ENCODE assay signal across 8 cellular contexts in the genomic region with DNA sequence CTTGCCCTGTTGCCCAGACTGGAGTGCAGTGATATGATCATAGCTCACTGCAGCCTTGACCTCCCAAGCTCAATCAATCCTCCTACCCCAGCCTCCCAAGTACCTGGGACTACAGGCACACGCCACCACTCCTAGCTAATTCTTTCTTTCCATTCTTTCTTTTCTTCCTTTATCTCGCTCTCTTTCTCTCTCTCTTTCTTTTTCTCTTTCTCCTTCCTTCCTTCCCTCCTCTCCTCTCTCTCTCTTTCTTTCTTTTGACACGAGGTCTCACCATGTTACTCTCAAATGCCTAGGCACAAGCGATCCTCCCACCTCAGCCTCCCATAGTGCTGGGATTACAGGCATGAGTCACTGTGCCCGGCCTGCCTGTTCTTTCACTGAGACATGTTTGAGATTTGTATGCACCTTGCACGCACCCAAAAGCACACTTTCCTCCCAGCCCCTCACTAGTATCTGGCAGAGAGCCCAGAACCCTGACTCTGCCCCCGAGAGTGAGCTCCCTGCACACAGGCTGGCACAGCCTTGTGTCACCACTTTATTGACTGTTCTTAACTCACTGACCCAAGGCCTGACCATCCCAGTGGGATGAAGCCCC. TPM values are rescaled to one million over a fixed set of nuclear protein-coding genes. Genes with fewer than 3 reads are reported as not detected.
DNase-seq lines count a peak whose midpoint lies in the region; ATAC-seq and TF ChIP-seq lines count a peak whose summit lies in the region.

No MANE protein-coding gene starts in this region.

- H3K4me3 ChIP-seq in Peyer's patch (no peak overlapping the region), esophagus squamous epithelium (no peak overlapping the region), endodermal cell (ENCODE audit: low read length) (no peak overlapping the region)

- H3K36me3 ChIP-seq in Peyer's patch (no peaks in the 10 kb centered on the region), esophagus squamous epithelium (no peaks in the 10 kb centered on the region), endodermal cell (ENCODE audit: control insufficient read depth, insufficient read depth, low read length) (no peaks in the 10 kb centered on the region)

- H3K27me3 ChIP-seq in Peyer's patch (no peaks in the 10 kb centered on the region), esophagus squamous epithelium (peaks cover 0 to 27% (median 0%) of the 10 kb centered on the region in 4 donors), endodermal cell (ENCODE audit: control insufficient read depth, insufficient read depth, low read length, poor library complexity, severe bottlenecking) (peaks cover 11% of the 10 kb centered on the region)

- H3K4me1 Mint-ChIP-seq in stimulated activated naive CD8-positive, alpha-beta T cell treated with anti-CD3 and anti-CD28 coated beads, Interleukin-15, amount 100 ng/mL, for 72 hours: peaks cover 92% of the 10 kb centered on the region
- H3K4me1 Mint-ChIP-seq in endodermal cell: peaks cover 1% of the 10 kb centered on the region

- H3K27me3 Mint-ChIP-seq in stimulated activated naive CD8-positive, alpha-beta T cell treated with anti-CD3 and anti-CD28 coated beads, Interleukin-15, amount 100 ng/mL, for 72 hours: no peaks in the 10 kb centered on the region
- H3K27me3 Mint-ChIP-seq in endodermal cell (ENCODE audit: insufficient read depth): peaks cover 38% of the 10 kb centered on the region

- intact Hi-C loops in esophagus squamous epithelium (cut with DNase I): no loop called here

- 34 to 41% methylated on average over 6 to 7 of the region's 7 CpGs for WGBS in esophagus squamous epithelium, 2 donors
- WGBS in endodermal cell (ENCODE audit: insufficient coverage in 1 of 2, insufficient read length in 1 of 2), 2 experiments: 82 to 94% methylated on average over 4 to 7 of the region's 7 CpGs

- H3K9ac ChIP-seq in endodermal cell (ENCODE audit: extremely low read depth, low read length, poor library complexity, severe bottlenecking): no peak overlapping the region

- no peaks in the 10 kb centered on the region for H3K36me3 Mint-ChIP-seq in endodermal cell (ENCODE audit: low read depth)

- peaks cover 0 to 17% (median 11%) of the 10 kb centered on the region in 4 donors for H3K4me1 ChIP-seq in Peyer's patch
- H3K4me1 ChIP-seq in esophagus squamous epithelium: peaks cover 4 to 24% (median 7%) of the 10 kb centered on the region in 3 donors
- no peaks in the 10 kb centered on the region for H3K4me1 ChIP-seq in endodermal cell (ENCODE audit: control insufficient read depth, insufficient read depth, low read length)

- DNase-seq in Peyer's patch: peak in 2 of 3 donors; percentile 80 to 81
- peak; percentile 19 for DNase-seq in astrocyte of the hippocampus (ENCODE audit: low read depth, low spot score)
- peak; percentile 62 to 72 for DNase-seq in stimulated activated naive CD8-positive, alpha-beta T cell treated with anti-CD3 and anti-CD28 coated beads, Interleukin-15, amount 100 ng/mL, for 72 hours
- DNase-seq in esophagus squamous epithelium (lab: John Stamatoyannopoulos, UW): no peak
- no peak for DNase-seq in endodermal cell
- no peak for DNase-seq in erythroblast (lab: John Stamatoyannopoulos, UW)

- no peaks in the 10 kb centered on the region for H3K9me3 ChIP-seq in Peyer's patch
- no peaks in the 10 kb centered on the region for H3K9me3 ChIP-seq in esophagus squamous epithelium
- H3K9me3 ChIP-seq in endodermal cell (ENCODE audit: control insufficient read depth, low read length): no peaks in the 10 kb centered on the region

- peak overlapping the region; percentile 96 to 99 for H3K27ac Mint-ChIP-seq in stimulated activated naive CD8-positive, alpha-beta T cell treated with anti-CD3 and anti-CD28 coated beads, Interleukin-15, amount 100 ng/mL, for 72 hours
- H3K27ac Mint-ChIP-seq in endodermal cell: no peak overlapping the region

- no peak for TF ChIP-seq CTCF in Peyer's patch (IDR thresholded peaks at IDR 0.05)
- no peak for TF ChIP-seq CTCF in esophagus squamous epithelium (IDR thresholded peaks at IDR 0.05)
- no peak for TF ChIP-seq CTCF in endodermal cell (conservative IDR thresholded peaks at IDR 0.05)

- H3K27ac ChIP-seq in Peyer's patch (peak overlapping the region in 2 of 4 donors; percentile 20 to 79), esophagus squamous epithelium (no peak overlapping the region), endodermal cell (ENCODE audit: low read depth, low read length) (no peak overlapping the region)

- peak; percentile 69 for ATAC-seq in GM18498 (IDR thresholded peaks at IDR 0.05; ENCODE audit: unreplicated experiment)
- ATAC-seq in HG02840 (IDR thresholded peaks at IDR 0.05; ENCODE audit: low FRiP score, unreplicated experiment): peak; percentile 77
- peak; percentile 41 for ATAC-seq in stimulated activated naive CD8-positive, alpha-beta T cell treated with anti-CD3 and anti-CD28 coated beads, Interleukin-15, amount 100 ng/mL, for 72 hours

- TF ChIP-seq POLR2A in Peyer's patch (IDR thresholded peaks at IDR 0.05) (no peak), esophagus squamous epithelium (IDR thresholded peaks at IDR 0.05) (no peak), erythroblast (IDR thresholded peaks at IDR 0.05; ENCODE audit: low read length) (no peak)

- no peaks in the 10 kb centered on the region for H3K9me3 Mint-ChIP-seq in stimulated activated naive CD8-positive, alpha-beta T cell treated with anti-CD3 and anti-CD28 coated beads, Interleukin-15, amount 100 ng/mL, for 72 hours
- H3K9me3 Mint-ChIP-seq in endodermal cell: no peaks in the 10 kb centered on the region

- peak overlapping the region; percentile 77 to 83 for H3K4me3 Mint-ChIP-seq in stimulated activated naive CD8-positive, alpha-beta T cell treated with anti-CD3 and anti-CD28 coated beads, Interleukin-15, amount 100 ng/mL, for 72 hours
- no peak overlapping the region for H3K4me3 Mint-ChIP-seq in endodermal cell

RNA-seq across cellular contexts. Expression of a gene that starts 56.8 kb away (rescaled TPM):
- total RNA-seq in Peyer's patch (10 to 100 TPM in 1 of 4 donors, 1 to 10 TPM in 3; 3.3 to 15.7 (median 4.7) TPM), esophagus squamous epithelium (1 to 10 TPM in 3 of 4 donors, under 1 TPM in 1; 0.79 to 4.4 (median 1.4) TPM), endodermal cell (1 to 10 TPM; 1.5 to 1.6 TPM)
- 0.57 TPM for polyA plus RNA-seq in endodermal cell (2013, experiment 1 of 2)
- polyA plus RNA-seq in endodermal cell (2013, experiment 2 of 2): 0.50 TPM

Comparison
In these comparisons a context has a peak if more than half of its experiments do, and no peak if none do; other contexts are left out.
1. DNase-seq: peak in Peyer's patch (2 of 3), astrocyte of the hippocampus (single experiment) and stimulated activated naive CD8-positive, alpha-beta T cell treated with anti-CD3 and anti-CD28 coated beads, Interleukin-15, amount 100 ng/mL, for 72 hours (2 of 2); none in esophagus squamous epithelium (single experiment), endodermal cell (single experiment) and erythroblast (0 of 2).
2. Peak in every context shown above with its lines, with median percentiles within 50 percentile points of each other: ATAC-seq.